10 cellular contexts compared by ENCODE assay signal in genomic region chr2:155145758-155146229, GRCh38.
DNase-seq lines count a peak whose midpoint lies in the region; ATAC-seq lines count a peak whose summit lies in the region.
"Had no signal": no experiment of that assay in that cellular context is flagged by ENCODE, and none has a peak within 500 bp of the region (broad histone marks: within the 10 kb centered on the region; RNA-seq: fewer than 3 reads in every experiment).

No MANE protein-coding gene starts in this region.

- ATAC-seq in GM19324 (IDR thresholded peaks at IDR 0.05; ENCODE audit: low FRiP score, unreplicated experiment) (peak; percentile 98), HG02938 (IDR thresholded peaks at IDR 0.05; ENCODE audit: unreplicated experiment) (peak; percentile 98)
- no peak for ATAC-seq in stimulated activated naive CD8-positive, alpha-beta T cell treated with anti-CD3 and anti-CD28 coated beads, Interleukin-15, Interleukin-2, amounts not matched to agents 100 U/mL and 50 U/mL, for 24 hours

- peaks cover 0 to 1% (median 0%) of the 10 kb centered on the region in 3 donors for H3K27me3 Mint-ChIP-seq in immature natural killer cell (ENCODE audit: low read depth in 3 of 3)
- H3K27me3 Mint-ChIP-seq: stimulated activated naive CD8-positive, alpha-beta T cell treated with anti-CD3 and anti-CD28 coated beads, Interleukin-15, Interleukin-2, amounts not matched to agents 100 ng/mL and 50 ng/mL, for 24 hours had no signal

- peaks cover 0 to 33% (median 3%) of the 10 kb centered on the region in 6 donors for H3K9me3 Mint-ChIP-seq in immature natural killer cell

- H3K4me1 Mint-ChIP-seq in immature natural killer cell: no peaks in the 10 kb centered on the region

- H3K36me3 Mint-ChIP-seq in immature natural killer cell: no peaks in the 10 kb centered on the region

- DNase-seq in COLO668 (lab: John Stamatoyannopoulos, UW; ENCODE audit: unreplicated experiment): peak; percentile 18
- peak; percentile 97 for DNase-seq in NCI-H1694 treated with DMSO at 0.1 percent for 48 hours (lab: John Stamatoyannopoulos, UW)
- DNase-seq in stimulated activated naive CD8-positive, alpha-beta T cell treated with anti-CD3 and anti-CD28 coated beads, Interleukin-15, Interleukin-2, amounts not matched to agents 100 U/mL and 50 U/mL, for 24 hours: no peak
- no peak for DNase-seq in activated T-cell treated with anti-CD3 and anti-CD28 coated beads for 4 hours
- DNase-seq in immature natural killer cell: no peak
- DNase-seq in ecto neural progenitor cell (ENCODE audit: low spot score): no peak
- DNase-seq: GOT3 had no signal

- H3K27ac Mint-ChIP-seq in immature natural killer cell: no peak overlapping the region
- H3K27ac Mint-ChIP-seq: stimulated activated naive CD8-positive, alpha-beta T cell treated with anti-CD3 and anti-CD28 coated beads, Interleukin-15, Interleukin-2, amounts not matched to agents 100 ng/mL and 50 ng/mL, for 24 hours had no signal

- H3K4me3 Mint-ChIP-seq in immature natural killer cell: no peak overlapping the region
- H3K4me3 Mint-ChIP-seq: stimulated activated naive CD8-positive, alpha-beta T cell treated with anti-CD3 and anti-CD28 coated beads, Interleukin-15, Interleukin-2, amounts not matched to agents 100 ng/mL and 50 ng/mL, for 24 hours had no signal

Comparison
In these comparisons a context has a peak if more than half of its experiments do, and no peak if none do; other contexts are left out.
1. DNase-seq: peak in COLO668 (single experiment) and NCI-H1694 treated with DMSO at 0.1 percent for 48 hours (single experiment); none in stimulated activated naive CD8-positive, alpha-beta T cell treated with anti-CD3 and anti-CD28 coated beads, Interleukin-15, Interleukin-2, amounts not matched to agents 100 U/mL and 50 U/mL, for 24 hours (single experiment), activated T-cell treated with anti-CD3 and anti-CD28 coated beads for 4 hours (single experiment), immature natural killer cell (0 of 3) and ecto neural progenitor cell (single experiment).